Comparison of ENCODE assay signal across 1 cellular context in genomic region chr10:119206603-119207366, GRCh38.
A peak's percentile ranks its signal among the peaks of the same experiment; 100 is the strongest.
TF ChIP-seq lines count a peak whose summit lies in the region.

No MANE protein-coding gene starts in this region.

TF ChIP-seq in HepG2, 621 proteins besides CTCF, POLR2A, EP300 and RAD21 (continued from another document and continues in another):
- TF ChIP-seq, protein P1, sequence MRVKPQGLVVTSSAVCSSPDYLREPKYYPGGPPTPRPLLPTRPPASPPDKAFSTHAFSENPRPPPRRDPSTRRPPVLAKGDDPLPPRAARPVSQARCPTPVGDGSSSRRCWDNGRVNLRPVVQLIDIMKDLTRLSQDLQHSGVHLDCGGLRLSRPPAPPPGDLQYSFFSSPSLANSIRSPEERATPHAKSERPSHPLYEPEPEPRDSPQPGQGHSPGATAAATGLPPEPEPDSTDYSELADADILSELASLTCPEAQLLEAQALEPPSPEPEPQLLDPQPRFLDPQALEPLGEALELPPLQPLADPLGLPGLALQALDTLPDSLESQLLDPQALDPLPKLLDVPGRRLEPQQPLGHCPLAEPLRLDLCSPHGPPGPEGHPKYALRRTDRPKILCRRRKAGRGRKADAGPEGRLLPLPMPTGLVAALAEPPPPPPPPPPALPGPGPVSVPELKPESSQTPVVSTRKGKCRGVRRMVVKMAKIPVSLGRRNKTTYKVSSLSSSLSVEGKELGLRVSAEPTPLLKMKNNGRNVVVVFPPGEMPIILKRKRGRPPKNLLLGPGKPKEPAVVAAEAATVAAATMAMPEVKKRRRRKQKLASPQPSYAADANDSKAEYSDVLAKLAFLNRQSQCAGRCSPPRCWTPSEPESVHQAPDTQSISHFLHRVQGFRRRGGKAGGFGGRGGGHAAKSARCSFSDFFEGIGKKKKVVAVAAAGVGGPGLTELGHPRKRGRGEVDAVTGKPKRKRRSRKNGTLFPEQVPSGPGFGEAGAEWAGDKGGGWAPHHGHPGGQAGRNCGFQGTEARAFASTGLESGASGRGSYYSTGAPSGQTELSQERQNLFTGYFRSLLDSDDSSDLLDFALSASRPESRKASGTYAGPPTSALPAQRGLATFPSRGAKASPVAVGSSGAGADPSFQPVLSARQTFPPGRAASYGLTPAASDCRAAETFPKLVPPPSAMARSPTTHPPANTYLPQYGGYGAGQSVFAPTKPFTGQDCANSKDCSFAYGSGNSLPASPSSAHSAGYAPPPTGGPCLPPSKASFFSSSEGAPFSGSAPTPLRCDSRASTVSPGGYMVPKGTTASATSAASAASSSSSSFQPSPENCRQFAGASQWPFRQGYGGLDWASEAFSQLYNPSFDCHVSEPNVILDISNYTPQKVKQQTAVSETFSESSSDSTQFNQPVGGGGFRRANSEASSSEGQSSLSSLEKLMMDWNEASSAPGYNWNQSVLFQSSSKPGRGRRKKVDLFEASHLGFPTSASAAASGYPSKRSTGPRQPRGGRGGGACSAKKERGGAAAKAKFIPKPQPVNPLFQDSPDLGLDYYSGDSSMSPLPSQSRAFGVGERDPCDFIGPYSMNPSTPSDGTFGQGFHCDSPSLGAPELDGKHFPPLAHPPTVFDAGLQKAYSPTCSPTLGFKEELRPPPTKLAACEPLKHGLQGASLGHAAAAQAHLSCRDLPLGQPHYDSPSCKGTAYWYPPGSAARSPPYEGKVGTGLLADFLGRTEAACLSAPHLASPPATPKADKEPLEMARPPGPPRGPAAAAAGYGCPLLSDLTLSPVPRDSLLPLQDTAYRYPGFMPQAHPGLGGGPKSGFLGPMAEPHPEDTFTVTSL (CRISPR knock-in tag; IDR thresholded peaks at IDR 0.05; ENCODE audit: borderline replicate concordance), result no peak
- TF ChIP-seq MATR3 (CRISPR knock-in tag; IDR thresholded peaks at IDR 0.05), result no peak
- TF ChIP-seq KAT2B (IDR thresholded peaks at IDR 0.05; ENCODE audit: borderline replicate concordance, low read depth, low read length), result no peak
- TF ChIP-seq ZNF337 (CRISPR knock-in tag; IDR thresholded peaks at IDR 0.05; ENCODE audit: borderline replicate concordance, low read depth), result no peak
- 0 out of 2 replicates have a peak, but pooled peaks have one; percentile 13 for TF ChIP-seq STAT6 (CRISPR knock-in tag; IDR thresholded peaks at IDR 0.05; ENCODE audit: borderline replicate concordance)
- no peak for TF ChIP-seq GPBP1L1 (CRISPR knock-in tag; IDR thresholded peaks at IDR 0.05)
- no peak for TF ChIP-seq XRCC5 (optimal IDR thresholded peaks at IDR 0.05; ENCODE audit: low read length)
- TF ChIP-seq, protein P2, sequence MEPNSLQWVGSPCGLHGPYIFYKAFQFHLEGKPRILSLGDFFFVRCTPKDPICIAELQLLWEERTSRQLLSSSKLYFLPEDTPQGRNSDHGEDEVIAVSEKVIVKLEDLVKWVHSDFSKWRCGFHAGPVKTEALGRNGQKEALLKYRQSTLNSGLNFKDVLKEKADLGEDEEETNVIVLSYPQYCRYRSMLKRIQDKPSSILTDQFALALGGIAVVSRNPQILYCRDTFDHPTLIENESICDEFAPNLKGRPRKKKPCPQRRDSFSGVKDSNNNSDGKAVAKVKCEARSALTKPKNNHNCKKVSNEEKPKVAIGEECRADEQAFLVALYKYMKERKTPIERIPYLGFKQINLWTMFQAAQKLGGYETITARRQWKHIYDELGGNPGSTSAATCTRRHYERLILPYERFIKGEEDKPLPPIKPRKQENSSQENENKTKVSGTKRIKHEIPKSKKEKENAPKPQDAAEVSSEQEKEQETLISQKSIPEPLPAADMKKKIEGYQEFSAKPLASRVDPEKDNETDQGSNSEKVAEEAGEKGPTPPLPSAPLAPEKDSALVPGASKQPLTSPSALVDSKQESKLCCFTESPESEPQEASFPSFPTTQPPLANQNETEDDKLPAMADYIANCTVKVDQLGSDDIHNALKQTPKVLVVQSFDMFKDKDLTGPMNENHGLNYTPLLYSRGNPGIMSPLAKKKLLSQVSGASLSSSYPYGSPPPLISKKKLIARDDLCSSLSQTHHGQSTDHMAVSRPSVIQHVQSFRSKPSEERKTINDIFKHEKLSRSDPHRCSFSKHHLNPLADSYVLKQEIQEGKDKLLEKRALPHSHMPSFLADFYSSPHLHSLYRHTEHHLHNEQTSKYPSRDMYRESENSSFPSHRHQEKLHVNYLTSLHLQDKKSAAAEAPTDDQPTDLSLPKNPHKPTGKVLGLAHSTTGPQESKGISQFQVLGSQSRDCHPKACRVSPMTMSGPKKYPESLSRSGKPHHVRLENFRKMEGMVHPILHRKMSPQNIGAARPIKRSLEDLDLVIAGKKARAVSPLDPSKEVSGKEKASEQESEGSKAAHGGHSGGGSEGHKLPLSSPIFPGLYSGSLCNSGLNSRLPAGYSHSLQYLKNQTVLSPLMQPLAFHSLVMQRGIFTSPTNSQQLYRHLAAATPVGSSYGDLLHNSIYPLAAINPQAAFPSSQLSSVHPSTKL (CRISPR knock-in tag; IDR thresholded peaks at IDR 0.05), result 0 out of 2 replicates have a peak, but pooled peaks have one; percentile 6
- TF ChIP-seq JDP2 (CRISPR knock-in tag; IDR thresholded peaks at IDR 0.05; ENCODE audit: borderline replicate concordance), result no peak; the same call in 1 of the 2 replicates
- TF ChIP-seq GZF1 (CRISPR knock-in tag; IDR thresholded peaks at IDR 0.05), result no peak
- peak; percentile 80; the same call in 1 of the 2 replicates for TF ChIP-seq ZNF34 (CRISPR knock-in tag; IDR thresholded peaks at IDR 0.05; ENCODE audit: borderline replicate concordance)
- TF ChIP-seq UBTF (CRISPR knock-in tag; IDR thresholded peaks at IDR 0.05), result peak; percentile 39; the same call in 1 of the 2 replicates
- TF ChIP-seq MAFF (IDR thresholded peaks at IDR 0.05; ENCODE audit: low read depth, low read length), result no peak
- no peak; the same call in 1 of the 2 replicates for TF ChIP-seq ZNF609 (CRISPR knock-in tag; IDR thresholded peaks at IDR 0.05; ENCODE audit: borderline replicate concordance)
- TF ChIP-seq TARDBP (CRISPR knock-in tag; IDR thresholded peaks at IDR 0.05), result no peak
- 0 out of 2 replicates have a peak, but pooled peaks have one; percentile 42 for TF ChIP-seq CCDC6 (CRISPR knock-in tag; IDR thresholded peaks at IDR 0.05)
- TF ChIP-seq, protein P3, sequence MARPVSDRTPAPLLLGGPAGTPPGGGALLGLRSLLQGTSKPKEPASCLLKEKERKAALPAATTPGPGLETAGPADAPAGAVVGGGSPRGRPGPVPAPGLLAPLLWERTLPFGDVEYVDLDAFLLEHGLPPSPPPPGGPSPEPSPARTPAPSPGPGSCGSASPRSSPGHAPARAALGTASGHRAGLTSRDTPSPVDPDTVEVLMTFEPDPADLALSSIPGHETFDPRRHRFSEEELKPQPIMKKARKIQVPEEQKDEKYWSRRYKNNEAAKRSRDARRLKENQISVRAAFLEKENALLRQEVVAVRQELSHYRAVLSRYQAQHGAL (CRISPR knock-in tag; IDR thresholded peaks at IDR 0.05; ENCODE audit: not compliant biosample characterization), result no peak
- TF ChIP-seq ZNF224 (CRISPR knock-in tag; IDR thresholded peaks at IDR 0.05), result no peak
- TF ChIP-seq ZNF207 (IDR thresholded peaks at IDR 0.05; ENCODE audit: borderline replicate concordance), result no peak
- TF ChIP-seq RELA (CRISPR knock-in tag; IDR thresholded peaks at IDR 0.05), result no peak
- TF ChIP-seq ZC3H4 (CRISPR knock-in tag; IDR thresholded peaks at IDR 0.05; ENCODE audit: borderline replicate concordance), result no peak
- no peak for TF ChIP-seq ZBTB49 (CRISPR knock-in tag; IDR thresholded peaks at IDR 0.05; ENCODE audit: borderline replicate concordance)
- no peak for TF ChIP-seq TRAFD1 (CRISPR knock-in tag; IDR thresholded peaks at IDR 0.05; ENCODE audit: borderline replicate concordance)
